Comparison of ENCODE assay signal across 1 cellular context in the genomic region with DNA sequence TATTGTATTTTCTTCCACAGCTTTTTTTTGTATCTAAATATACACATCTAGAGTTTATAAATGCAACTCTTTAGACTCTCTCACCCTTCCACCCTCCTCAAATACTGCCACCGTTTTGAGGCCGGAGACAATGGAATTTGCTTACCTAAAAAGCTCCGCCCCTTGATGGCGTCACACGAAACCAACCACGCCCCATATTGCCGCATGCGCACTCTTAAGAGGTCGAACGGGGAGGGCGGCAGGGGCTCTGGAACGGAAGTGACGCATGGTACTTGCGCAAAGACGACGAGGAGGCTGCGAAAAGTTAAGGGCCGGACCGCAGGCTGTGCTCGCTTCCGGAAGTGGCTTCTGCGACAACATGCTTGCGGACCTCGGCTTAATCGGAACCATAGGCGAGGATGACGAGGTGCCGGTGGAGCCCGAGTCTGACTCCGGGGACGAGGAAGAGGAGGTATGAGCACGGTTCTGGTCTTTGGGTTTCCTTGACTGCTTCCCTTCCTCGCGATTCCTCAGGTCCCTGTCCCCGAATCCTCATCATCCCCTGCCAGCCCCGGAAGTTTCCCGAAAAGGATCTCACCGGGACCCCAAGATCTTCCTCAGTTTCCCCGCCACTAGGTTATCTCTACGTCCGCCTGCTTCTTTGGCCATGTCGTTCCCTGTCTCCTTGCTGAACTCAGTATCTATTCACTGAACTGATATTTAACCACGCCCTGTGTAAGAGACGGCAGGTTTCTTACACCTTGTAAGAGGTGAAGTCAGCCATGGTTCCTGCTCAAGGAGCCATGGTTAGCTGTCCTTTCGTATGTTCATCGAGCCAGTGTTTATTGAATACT.
A peak's percentile ranks its signal among the peaks of the same experiment; 100 is the strongest.
TF ChIP-seq lines count a peak whose summit lies in the region.

A gene with protein sequence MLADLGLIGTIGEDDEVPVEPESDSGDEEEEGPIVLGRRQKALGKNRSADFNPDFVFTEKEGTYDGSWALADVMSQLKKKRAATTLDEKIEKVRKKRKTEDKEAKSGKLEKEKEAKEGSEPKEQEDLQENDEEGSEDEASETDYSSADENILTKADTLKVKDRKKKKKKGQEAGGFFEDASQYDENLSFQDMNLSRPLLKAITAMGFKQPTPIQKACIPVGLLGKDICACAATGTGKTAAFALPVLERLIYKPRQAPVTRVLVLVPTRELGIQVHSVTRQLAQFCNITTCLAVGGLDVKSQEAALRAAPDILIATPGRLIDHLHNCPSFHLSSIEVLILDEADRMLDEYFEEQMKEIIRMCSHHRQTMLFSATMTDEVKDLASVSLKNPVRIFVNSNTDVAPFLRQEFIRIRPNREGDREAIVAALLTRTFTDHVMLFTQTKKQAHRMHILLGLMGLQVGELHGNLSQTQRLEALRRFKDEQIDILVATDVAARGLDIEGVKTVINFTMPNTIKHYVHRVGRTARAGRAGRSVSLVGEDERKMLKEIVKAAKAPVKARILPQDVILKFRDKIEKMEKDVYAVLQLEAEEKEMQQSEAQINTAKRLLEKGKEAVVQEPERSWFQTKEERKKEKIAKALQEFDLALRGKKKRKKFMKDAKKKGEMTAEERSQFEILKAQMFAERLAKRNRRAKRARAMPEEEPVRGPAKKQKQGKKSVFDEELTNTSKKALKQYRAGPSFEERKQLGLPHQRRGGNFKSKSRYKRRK (plus strand): TSS at position 326 of the 833 bp plus-strand sequence. CDS start 33 bp downstream, at position 359.

TF ChIP-seq in WTC11, 78 proteins besides CTCF, POLR2A, EP300 and RAD21 (continued from another document):
- TF ChIP-seq, protein P1, sequence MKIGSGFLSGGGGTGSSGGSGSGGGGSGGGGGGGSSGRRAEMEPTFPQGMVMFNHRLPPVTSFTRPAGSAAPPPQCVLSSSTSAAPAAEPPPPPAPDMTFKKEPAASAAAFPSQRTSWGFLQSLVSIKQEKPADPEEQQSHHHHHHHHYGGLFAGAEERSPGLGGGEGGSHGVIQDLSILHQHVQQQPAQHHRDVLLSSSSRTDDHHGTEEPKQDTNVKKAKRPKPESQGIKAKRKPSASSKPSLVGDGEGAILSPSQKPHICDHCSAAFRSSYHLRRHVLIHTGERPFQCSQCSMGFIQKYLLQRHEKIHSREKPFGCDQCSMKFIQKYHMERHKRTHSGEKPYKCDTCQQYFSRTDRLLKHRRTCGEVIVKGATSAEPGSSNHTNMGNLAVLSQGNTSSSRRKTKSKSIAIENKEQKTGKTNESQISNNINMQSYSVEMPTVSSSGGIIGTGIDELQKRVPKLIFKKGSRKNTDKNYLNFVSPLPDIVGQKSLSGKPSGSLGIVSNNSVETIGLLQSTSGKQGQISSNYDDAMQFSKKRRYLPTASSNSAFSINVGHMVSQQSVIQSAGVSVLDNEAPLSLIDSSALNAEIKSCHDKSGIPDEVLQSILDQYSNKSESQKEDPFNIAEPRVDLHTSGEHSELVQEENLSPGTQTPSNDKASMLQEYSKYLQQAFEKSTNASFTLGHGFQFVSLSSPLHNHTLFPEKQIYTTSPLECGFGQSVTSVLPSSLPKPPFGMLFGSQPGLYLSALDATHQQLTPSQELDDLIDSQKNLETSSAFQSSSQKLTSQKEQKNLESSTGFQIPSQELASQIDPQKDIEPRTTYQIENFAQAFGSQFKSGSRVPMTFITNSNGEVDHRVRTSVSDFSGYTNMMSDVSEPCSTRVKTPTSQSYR (CRISPR knock-in tag; IDR thresholded peaks at IDR 0.05): no peak
- TF ChIP-seq, protein P2, sequence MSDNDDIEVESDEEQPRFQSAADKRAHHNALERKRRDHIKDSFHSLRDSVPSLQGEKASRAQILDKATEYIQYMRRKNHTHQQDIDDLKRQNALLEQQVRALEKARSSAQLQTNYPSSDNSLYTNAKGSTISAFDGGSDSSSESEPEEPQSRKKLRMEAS (CRISPR knock-in tag; IDR thresholded peaks at IDR 0.05): peak; percentile 64
- TF ChIP-seq ZNF263 (CRISPR knock-in tag; IDR thresholded peaks at IDR 0.05; ENCODE audit: low read depth) (no peak), TEAD1 (CRISPR knock-in tag; IDR thresholded peaks at IDR 0.05) (no peak), FOXK1 (CRISPR knock-in tag; IDR thresholded peaks at IDR 0.05) (peak; percentile 91), ZNF423 (CRISPR knock-in tag; IDR thresholded peaks at IDR 0.05) (no peak), NR3C1 (CRISPR knock-in tag; conservative IDR thresholded peaks at IDR 0.05; ENCODE audit: low read depth) (no peak), NFE2L1 (CRISPR knock-in tag; IDR thresholded peaks at IDR 0.05) (peak; percentile 77), CREM (CRISPR knock-in tag; IDR thresholded peaks at IDR 0.05) (peak; percentile 92), SP1 (CRISPR knock-in tag; conservative IDR thresholded peaks at IDR 0.05) (peak; percentile 76), GTF2I (CRISPR knock-in tag; conservative IDR thresholded peaks at IDR 0.05) (no peak), NFYB (CRISPR knock-in tag; conservative IDR thresholded peaks at IDR 0.05; ENCODE audit: low read depth) (no peak), ETV6 (CRISPR knock-in tag; IDR thresholded peaks at IDR 0.05) (peak; percentile 90), PRRX2 (CRISPR knock-in tag; IDR thresholded peaks at IDR 0.05) (no peak), IRF2 (CRISPR knock-in tag; IDR thresholded peaks at IDR 0.05; ENCODE audit: borderline replicate concordance, low read depth) (no peak)
- TF ChIP-seq, protein P3, sequence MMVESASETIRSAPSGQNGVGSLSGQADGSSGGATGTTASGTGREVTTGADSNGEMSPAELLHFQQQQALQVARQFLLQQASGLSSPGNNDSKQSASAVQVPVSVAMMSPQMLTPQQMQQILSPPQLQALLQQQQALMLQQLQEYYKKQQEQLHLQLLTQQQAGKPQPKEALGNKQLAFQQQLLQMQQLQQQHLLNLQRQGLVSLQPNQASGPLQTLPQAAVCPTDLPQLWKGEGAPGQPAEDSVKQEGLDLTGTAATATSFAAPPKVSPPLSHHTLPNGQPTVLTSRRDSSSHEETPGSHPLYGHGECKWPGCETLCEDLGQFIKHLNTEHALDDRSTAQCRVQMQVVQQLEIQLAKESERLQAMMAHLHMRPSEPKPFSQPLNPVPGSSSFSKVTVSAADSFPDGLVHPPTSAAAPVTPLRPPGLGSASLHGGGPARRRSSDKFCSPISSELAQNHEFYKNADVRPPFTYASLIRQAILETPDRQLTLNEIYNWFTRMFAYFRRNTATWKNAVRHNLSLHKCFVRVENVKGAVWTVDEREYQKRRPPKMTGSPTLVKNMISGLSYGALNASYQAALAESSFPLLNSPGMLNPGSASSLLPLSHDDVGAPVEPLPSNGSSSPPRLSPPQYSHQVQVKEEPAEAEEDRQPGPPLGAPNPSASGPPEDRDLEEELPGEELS (CRISPR knock-in tag; IDR thresholded peaks at IDR 0.05): peak; percentile 57; the same call in 1 of the 2 replicates
- TF ChIP-seq, protein P4, sequence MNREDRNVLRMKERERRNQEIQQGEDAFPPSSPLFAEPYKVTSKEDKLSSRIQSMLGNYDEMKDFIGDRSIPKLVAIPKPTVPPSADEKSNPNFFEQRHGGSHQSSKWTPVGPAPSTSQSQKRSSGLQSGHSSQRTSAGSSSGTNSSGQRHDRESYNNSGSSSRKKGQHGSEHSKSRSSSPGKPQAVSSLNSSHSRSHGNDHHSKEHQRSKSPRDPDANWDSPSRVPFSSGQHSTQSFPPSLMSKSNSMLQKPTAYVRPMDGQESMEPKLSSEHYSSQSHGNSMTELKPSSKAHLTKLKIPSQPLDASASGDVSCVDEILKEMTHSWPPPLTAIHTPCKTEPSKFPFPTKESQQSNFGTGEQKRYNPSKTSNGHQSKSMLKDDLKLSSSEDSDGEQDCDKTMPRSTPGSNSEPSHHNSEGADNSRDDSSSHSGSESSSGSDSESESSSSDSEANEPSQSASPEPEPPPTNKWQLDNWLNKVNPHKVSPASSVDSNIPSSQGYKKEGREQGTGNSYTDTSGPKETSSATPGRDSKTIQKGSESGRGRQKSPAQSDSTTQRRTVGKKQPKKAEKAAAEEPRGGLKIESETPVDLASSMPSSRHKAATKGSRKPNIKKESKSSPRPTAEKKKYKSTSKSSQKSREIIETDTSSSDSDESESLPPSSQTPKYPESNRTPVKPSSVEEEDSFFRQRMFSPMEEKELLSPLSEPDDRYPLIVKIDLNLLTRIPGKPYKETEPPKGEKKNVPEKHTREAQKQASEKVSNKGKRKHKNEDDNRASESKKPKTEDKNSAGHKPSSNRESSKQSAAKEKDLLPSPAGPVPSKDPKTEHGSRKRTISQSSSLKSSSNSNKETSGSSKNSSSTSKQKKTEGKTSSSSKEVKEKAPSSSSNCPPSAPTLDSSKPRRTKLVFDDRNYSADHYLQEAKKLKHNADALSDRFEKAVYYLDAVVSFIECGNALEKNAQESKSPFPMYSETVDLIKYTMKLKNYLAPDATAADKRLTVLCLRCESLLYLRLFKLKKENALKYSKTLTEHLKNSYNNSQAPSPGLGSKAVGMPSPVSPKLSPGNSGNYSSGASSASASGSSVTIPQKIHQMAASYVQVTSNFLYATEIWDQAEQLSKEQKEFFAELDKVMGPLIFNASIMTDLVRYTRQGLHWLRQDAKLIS (CRISPR knock-in tag; IDR thresholded peaks at IDR 0.05; ENCODE audit: borderline replicate concordance): no peak
TF ChIP-seq in WTC11: peak in this region for 10.
